Comparison of ENCODE assay signal across 1 cellular context in the genomic region with DNA sequence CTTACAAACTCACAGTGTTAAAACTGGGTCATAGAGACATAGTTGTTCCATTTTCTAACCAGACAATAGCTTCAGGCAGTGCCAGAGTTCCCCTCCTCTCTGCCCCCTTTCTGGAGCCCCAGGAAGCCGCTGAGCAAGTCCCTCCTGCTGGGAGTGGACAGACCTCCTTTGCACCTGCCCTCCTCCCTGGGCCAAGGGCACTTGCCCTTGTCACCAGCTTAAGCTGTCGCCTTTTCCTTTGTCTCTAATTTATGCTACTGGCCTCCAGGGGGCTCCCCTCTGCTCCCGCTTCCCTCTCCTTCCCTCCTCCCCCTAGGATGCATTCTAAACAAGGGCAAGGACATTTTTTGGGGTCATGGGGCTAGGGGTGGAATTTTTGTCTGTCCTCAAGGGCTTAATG.
TF ChIP-seq lines count a peak whose summit lies in the region.

No MANE protein-coding gene starts in this region.

TF ChIP-seq in WTC11, 78 proteins besides CTCF, POLR2A, EP300 and RAD21 (continued from another document):
- TF ChIP-seq, protein P1, sequence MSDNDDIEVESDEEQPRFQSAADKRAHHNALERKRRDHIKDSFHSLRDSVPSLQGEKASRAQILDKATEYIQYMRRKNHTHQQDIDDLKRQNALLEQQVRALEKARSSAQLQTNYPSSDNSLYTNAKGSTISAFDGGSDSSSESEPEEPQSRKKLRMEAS (CRISPR knock-in tag; IDR thresholded peaks at IDR 0.05) = no peak
- TF ChIP-seq, protein P2, sequence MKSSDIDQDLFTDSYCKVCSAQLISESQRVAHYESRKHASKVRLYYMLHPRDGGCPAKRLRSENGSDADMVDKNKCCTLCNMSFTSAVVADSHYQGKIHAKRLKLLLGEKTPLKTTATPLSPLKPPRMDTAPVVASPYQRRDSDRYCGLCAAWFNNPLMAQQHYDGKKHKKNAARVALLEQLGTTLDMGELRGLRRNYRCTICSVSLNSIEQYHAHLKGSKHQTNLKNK (CRISPR knock-in tag; IDR thresholded peaks at IDR 0.05) = no peak
- TF ChIP-seq FOXP1 (CRISPR knock-in tag; IDR thresholded peaks at IDR 0.05; ENCODE audit: borderline replicate concordance) = no peak
- TF ChIP-seq, protein P3, sequence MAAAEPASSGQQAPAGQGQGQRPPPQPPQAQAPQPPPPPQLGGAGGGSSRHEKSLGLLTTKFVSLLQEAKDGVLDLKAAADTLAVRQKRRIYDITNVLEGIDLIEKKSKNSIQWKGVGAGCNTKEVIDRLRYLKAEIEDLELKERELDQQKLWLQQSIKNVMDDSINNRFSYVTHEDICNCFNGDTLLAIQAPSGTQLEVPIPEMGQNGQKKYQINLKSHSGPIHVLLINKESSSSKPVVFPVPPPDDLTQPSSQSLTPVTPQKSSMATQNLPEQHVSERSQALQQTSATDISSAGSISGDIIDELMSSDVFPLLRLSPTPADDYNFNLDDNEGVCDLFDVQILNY (CRISPR knock-in tag; IDR thresholded peaks at IDR 0.05) = no peak
